In genomic region chr2:11532434-11533055, GRCh38 we compare ENCODE assay signal across 12 cellular contexts. TPM values are rescaled to one million over a fixed set of nuclear protein-coding genes. Genes with fewer than 3 reads are reported as not detected.
DNase-seq lines count a peak whose midpoint lies in the region; ATAC-seq and TF ChIP-seq lines count a peak whose summit lies in the region.
"Had no signal": no experiment of that assay in that cellular context is flagged by ENCODE, and none has a peak within 500 bp of the region (broad histone marks: within the 10 kb centered on the region; RNA-seq: fewer than 3 reads in every experiment).

No MANE protein-coding gene starts in this region.

- TF ChIP-seq CTCF in fibroblast of villous mesenchyme (IDR thresholded peaks at IDR 0.05; ENCODE audit: insufficient read depth, low read depth, low read length) (no peak), testis (IDR thresholded peaks at IDR 0.05) (no peak)

- H3K9ac ChIP-seq in adipocyte (ENCODE audit: low read length) = no peak overlapping the region
- H3K9ac ChIP-seq: SK-N-SH had no signal

- no peaks in the 10 kb centered on the region for H3K9me3 ChIP-seq in adipocyte (ENCODE audit: control insufficient read depth, low read length)
- no peaks in the 10 kb centered on the region for H3K9me3 ChIP-seq in testis
- H3K9me3 ChIP-seq: SK-N-SH had no signal

- H3K4me3 ChIP-seq in adipocyte (ENCODE audit: low read length) = no peak overlapping the region
- H3K4me3 ChIP-seq in fibroblast of villous mesenchyme (ENCODE audit: low read depth, low read length) = peak overlapping the region; percentile 13
- no peak overlapping the region for H3K4me3 ChIP-seq in testis

- no peaks in the 10 kb centered on the region for H3K36me3 ChIP-seq in adipocyte (ENCODE audit: control insufficient read depth, insufficient read depth, low read length, severe bottlenecking)
- H3K36me3 ChIP-seq in testis (ENCODE audit: low read depth, missing control alignments) = no peaks in the 10 kb centered on the region

- H3K4me1 ChIP-seq in adipocyte (ENCODE audit: control insufficient read depth, insufficient read depth, low read length) (peaks cover 25% of the 10 kb centered on the region), testis (peaks cover 49% of the 10 kb centered on the region)

- ATAC-seq in GM19452 (IDR thresholded peaks at IDR 0.05; ENCODE audit: unreplicated experiment) = no peak

- H3K27ac ChIP-seq in testis = peak overlapping the region; percentile 28 to 62

- no peak for TF ChIP-seq POLR2A in testis (IDR thresholded peaks at IDR 0.05)

- WGBS in testis, 2 donors = 37 to 42% methylated on average over 9 of the region's 9 CpGs

- intact Hi-C loops in testis (cut with DNase I; ENCODE audit: low total_unique reads) = no loop called here

- DNase-seq in NCI-H748 (lab: John Stamatoyannopoulos, UW; ENCODE audit: unreplicated experiment) (peak; percentile 34), NCI-H748 treated with DMSO at 0.1 percent for 48 hours (lab: John Stamatoyannopoulos, UW) (no peak), adipocyte (ENCODE audit: low read depth) (peak; percentile 36), fibroblast of villous mesenchyme (ENCODE audit: low read depth) (peak; percentile 88), testis (peak; percentile 82), foreskin melanocyte (no peak)
- DNase-seq in NK-92 treated with Interleukin-12 subunit alpha and Interleukin-12 subunit beta, amount 100 ng/mL, for 24 hours (lab: John Stamatoyannopoulos, UW) = no peak
- DNase-seq: dermis blood vessel endothelial cell, NCI-H1105 treated with DMSO at 0.1 percent for 48 hours, NCI-H510A treated with DMSO at 0.1 percent for 48 hours, SK-N-SH had no signal

- peaks cover 50% of the 10 kb centered on the region for H3K27me3 ChIP-seq in adipocyte (replicated peaks; ENCODE audit: control insufficient read depth, insufficient read depth, low read length)
- no peaks in the 10 kb centered on the region for H3K27me3 ChIP-seq in testis

RNA-seq across cellular contexts. Expression of gene GREB1, which starts 1.3 kb away (rescaled TPM):
- total RNA-seq in fibroblast of villous mesenchyme (under 0.01 TPM in 2 replicates), testis (100 to 1,000 TPM in 1 of 2 donors, 10 to 100 TPM in 1; 91.0 to 136 TPM)
- 29.8 TPM for polyA plus RNA-seq in testis (ENCODE audit: insufficient read depth, low read depth, low replicate concordance)

Comparison
In these comparisons a context has a peak if more than half of its experiments do, and no peak if none do; other contexts are left out.
1. DNase-seq: peak in NCI-H748 (single experiment), adipocyte (single experiment), fibroblast of villous mesenchyme (single experiment) and testis (single experiment); none in NCI-H748 treated with DMSO at 0.1 percent for 48 hours (single experiment), foreskin melanocyte (single experiment) and NK-92 treated with Interleukin-12 subunit alpha and Interleukin-12 subunit beta, amount 100 ng/mL, for 24 hours (single experiment).
2. RNA of gene GREB1, which starts 1.3 kb away (total RNA-seq): 91.0 to 136 TPM in testis; under 0.01 TPM in fibroblast of villous mesenchyme; every median in the first group is over 10 times any median in the second.